ENCODE assay signal across 1 cellular context in genomic region chr18:3245853-3246635, GRCh38.
TF ChIP-seq lines count a peak whose summit lies in the region.

No MANE protein-coding gene starts in this region.

TF ChIP-seq in K562, 482 proteins besides CTCF, POLR2A, EP300 and RAD21 (continued from another document and continues in another):
- TF ChIP-seq RREB1 (CRISPR knock-in tag; IDR thresholded peaks at IDR 0.05) (0 out of 2 replicates have a peak, but pooled peaks have one; percentile 33), NR2C2 (CRISPR knock-in tag; IDR thresholded peaks at IDR 0.05) (no peak), NR2C2 (tag; IDR thresholded peaks at IDR 0.05) (no peak), MAZ (CRISPR knock-in tag; conservative IDR thresholded peaks at IDR 0.05 in 1 of 2, IDR thresholded peaks at IDR 0.05 in 1 of 2) (peak; percentile 59 to 64), ZHX1 (conservative IDR thresholded peaks at IDR 0.05; ENCODE audit: low read length) (0 out of 2 replicates have a peak, but pooled peaks have one; percentile 34), FOXK1 (CRISPR knock-in tag; IDR thresholded peaks at IDR 0.05; ENCODE audit: borderline replicate concordance) (no peak), BDP1 (IDR thresholded peaks at IDR 0.05; ENCODE audit: insufficient read depth, insufficient read length) (no peak), MYC (IDR thresholded peaks at IDR 0.05; ENCODE audit: low read depth, low read length) (peak; percentile 79), MYC (CRISPR knock-in tag; IDR thresholded peaks at IDR 0.05; ENCODE audit: borderline replicate concordance, low read depth) (no peak), FOXA3 (CRISPR knock-in tag; conservative IDR thresholded peaks at IDR 0.05 in 1 of 2, IDR thresholded peaks at IDR 0.05 in 1 of 2) (no peak), BRD4 (IDR thresholded peaks at IDR 0.05) (peak; percentile 49; the same call in 1 of the 2 replicates), HDAC6 (IDR thresholded peaks at IDR 0.05; ENCODE audit: low read depth, low read length) (no peak), L3MBTL2 (IDR thresholded peaks at IDR 0.05) (no peak), CTBP1 (IDR thresholded peaks at IDR 0.05; ENCODE audit: borderline replicate concordance) (peak; percentile 80; the same call in 1 of the 2 replicates), CREB1 (IDR thresholded peaks at IDR 0.05) (0 out of 2 replicates have a peak, but pooled peaks have one; percentile 12), CREB1 (CRISPR knock-in tag; IDR thresholded peaks at IDR 0.05) (no peak), CBFA2T2 (conservative IDR thresholded peaks at IDR 0.05) (no peak), CHD7 (IDR thresholded peaks at IDR 0.05; ENCODE audit: low read depth, low read length) (no peak), KDM4B (IDR thresholded peaks at IDR 0.05; ENCODE audit: borderline replicate concordance in 2 of 2, low read depth in 1 of 2) (0 out of 4 replicates have a peak, but pooled peaks of 1 of the 2 experiments have one; percentile 33), KHSRP (IDR thresholded peaks at IDR 0.05) (no peak), CC2D1A (IDR thresholded peaks at IDR 0.05) (peak; percentile 89), TOE1 (IDR thresholded peaks at IDR 0.05; ENCODE audit: borderline replicate concordance) (no peak), TOE1 (CRISPR knock-in tag; IDR thresholded peaks at IDR 0.05; ENCODE audit: borderline replicate concordance, low read depth) (no peak), TEAD4 (IDR thresholded peaks at IDR 0.05; ENCODE audit: low read length) (no peak; the same call in 1 of the 2 replicates), TEAD4 (CRISPR knock-in tag; IDR thresholded peaks at IDR 0.05; ENCODE audit: borderline replicate concordance) (no peak), HOXB6 (CRISPR knock-in tag; IDR thresholded peaks at IDR 0.05; ENCODE audit: borderline replicate concordance) (no peak), ZFP91 (CRISPR knock-in tag; IDR thresholded peaks at IDR 0.05) (0 out of 2 replicates have a peak, but pooled peaks have one; percentile 11), ZNF583 (CRISPR knock-in tag; IDR thresholded peaks at IDR 0.05) (no peak), MAFG (tag; conservative IDR thresholded peaks at IDR 0.05) (0 out of 2 replicates have a peak, but pooled peaks have one; percentile 17), CAMTA2 (CRISPR knock-in tag; conservative IDR thresholded peaks at IDR 0.05) (no peak), ATF7 (IDR thresholded peaks at IDR 0.05) (no peak), ZNF282 (CRISPR knock-in tag; IDR thresholded peaks at IDR 0.05) (no peak), RBM22 (IDR thresholded peaks at IDR 0.05; ENCODE audit: low read depth, low read length, poor library complexity, severe bottlenecking) (peak; percentile 38), ZFP36 (IDR thresholded peaks at IDR 0.05; ENCODE audit: low read depth, low read length, partially characterized antibody) (peak; percentile 52), ZBTB26 (CRISPR knock-in tag; IDR thresholded peaks at IDR 0.05) (0 out of 2 replicates have a peak, but pooled peaks have one; percentile 58)
